9 cellular contexts compared by ENCODE assay signal in genomic region chr19:55648657-55649578, GRCh38. TPM values are rescaled to one million over a fixed set of nuclear protein-coding genes. Genes with fewer than 3 reads are reported as not detected.
DNase-seq lines count a peak whose midpoint lies in the region; ATAC-seq, FAIRE-seq and TF ChIP-seq lines count a peak whose summit lies in the region.
"Had no signal": no experiment of that assay in that cellular context is flagged by ENCODE, and none has a peak within 500 bp of the region (broad histone marks: within the 10 kb centered on the region; RNA-seq: fewer than 3 reads in every experiment).

No MANE protein-coding gene starts in this region.

- no peak for TF ChIP-seq CTCF in RWPE2 (IDR thresholded peaks at IDR 0.05; ENCODE audit: poor library complexity, severe bottlenecking)
- no peak for TF ChIP-seq CTCF in pancreas (IDR thresholded peaks at IDR 0.05)

- H3K9me3 ChIP-seq in RWPE2 (ENCODE audit: severe bottlenecking) (no peaks in the 10 kb centered on the region), esophagus (ENCODE audit: control insufficient read depth in 2 of 2, insufficient read depth in 1 of 2, low read depth in 1 of 2, low read length in 1 of 2) (no peaks in the 10 kb centered on the region), pancreas (no peaks in the 10 kb centered on the region)

- no peak for ATAC-seq in RWPE2 (ENCODE audit: low read depth)
- ATAC-seq in pancreas: no peak
- no peak for ATAC-seq in GM18498 (IDR thresholded peaks at IDR 0.05; ENCODE audit: unreplicated experiment)
- ATAC-seq in HG02885 (IDR thresholded peaks at IDR 0.05; ENCODE audit: poor library complexity, unreplicated experiment): no peak
- ATAC-seq in GM21619 (IDR thresholded peaks at IDR 0.05; ENCODE audit: unreplicated experiment): no peak
- no peak for ATAC-seq in GM21528 (IDR thresholded peaks at IDR 0.05; ENCODE audit: low FRiP score, unreplicated experiment)

- H3K4me1 ChIP-seq in RWPE2 (ENCODE audit: insufficient read depth, poor library complexity, severe bottlenecking): no peaks in the 10 kb centered on the region
- H3K4me1 ChIP-seq in esophagus (ENCODE audit: control insufficient read depth in 2 of 2, insufficient read depth in 2 of 2, low read length in 1 of 2): peaks cover 2 to 25% of the 10 kb centered on the region in 2 donors
- peaks cover 3 to 12% (median 6%) of the 10 kb centered on the region in 3 donors for H3K4me1 ChIP-seq in pancreas

- FAIRE-seq in pancreas (lab: Jason Lieb, UNC): no peak

- intact Hi-C loops in pancreas (cut with DNase I): no loop called here

- H3K4me3 ChIP-seq in RWPE2 (ENCODE audit: severe bottlenecking) (peak overlapping the region; percentile 76), esophagus (ENCODE audit: low read depth in 1 of 2, low read length in 2 of 2) (peak overlapping the region; percentile 64 to 71), pancreas (peak overlapping the region; percentile 81 to 93 (median 90))

- H3K36me3 ChIP-seq in RWPE2 (ENCODE audit: low read depth) (peaks cover 17% of the 10 kb centered on the region), esophagus (ENCODE audit: control insufficient read depth in 2 of 2, insufficient read depth in 2 of 2, low read length in 1 of 2) (peaks cover 0 to 11% of the 10 kb centered on the region in 2 donors), pancreas (no peaks in the 10 kb centered on the region)

- H3K27ac ChIP-seq in RWPE2 (ENCODE audit: poor library complexity, severe bottlenecking) (peak overlapping the region; percentile 66), esophagus (ENCODE audit: low read depth in 2 of 2, low read length in 1 of 2) (peak overlapping the region; percentile 75 to 79), pancreas (peak overlapping the region; percentile 46 to 68 (median 62))

- H3K27me3 ChIP-seq in RWPE2 (ENCODE audit: insufficient read depth, poor library complexity, severe bottlenecking): no peaks in the 10 kb centered on the region
- H3K27me3 ChIP-seq in esophagus (ENCODE audit: control insufficient read depth in 1 of 2, insufficient read depth in 2 of 2, low read length in 2 of 2): no peaks in the 10 kb centered on the region
- no peaks in the 10 kb centered on the region for H3K27me3 ChIP-seq in pancreas

- DNase-seq in COLO668 (lab: John Stamatoyannopoulos, UW; ENCODE audit: unreplicated experiment) (peak; percentile 37), RWPE2 (ENCODE audit: low spot score) (no peak), pancreas (peak in 2 of 6 donors; percentile 50 to 75)
- DNase-seq: stimulated activated CD4-positive, alpha-beta T cell treated with anti-CD3 and anti-CD28 coated beads, Interleukin-2, amount 100 ng/mL, for 48 hours had no signal

- 40 to 55% methylated on average over 33 to 34 of the region's 34 CpGs for WGBS in esophagus, 2 donors
- 51 to 57% methylated on average over 34 of the region's 34 CpGs for WGBS in pancreas, 2 donors

RNA-seq across cellular contexts. Expression of gene CCDC106, which starts 0.9 kb away (rescaled TPM):
- 1 to 10 TPM; 5.6 to 9.1 TPM for polyA plus RNA-seq in esophagus
- total RNA-seq in pancreas: 1 to 10 TPM; 3.2 to 6.2 (median 5.0) TPM
- polyA plus RNA-seq in pancreas: 10 to 100 TPM; 20.7 to 22.8 TPM

RNA-seq across cellular contexts. Expression of gene ZNF581, which starts 5.5 kb away (rescaled TPM):
- polyA plus RNA-seq in esophagus (10 to 100 TPM; 10.3 to 16.6 TPM), pancreas (10 to 100 TPM; 13.8 to 16.6 TPM)
- 10 to 100 TPM; 12.9 to 23.2 (median 16.9) TPM for total RNA-seq in pancreas

RNA-seq across cellular contexts. Expression of gene U2AF2, which starts 5.9 kb away (rescaled TPM):
- polyA plus RNA-seq in esophagus: 100 to 1,000 TPM; 110 to 120 TPM
- 10 to 100 TPM; 38.4 to 97.0 (median 58.8) TPM for total RNA-seq in pancreas
- 100 to 1,000 TPM in 1 of 2 donors, 10 to 100 TPM in 1; 74.8 to 113 TPM for polyA plus RNA-seq in pancreas

RNA-seq across cellular contexts. Expression of gene ZNF580, which starts 8.1 kb away (rescaled TPM):
- polyA plus RNA-seq in esophagus (10 to 100 TPM; 12.8 to 14.2 TPM), pancreas (10 to 100 TPM; 35.0 to 40.5 TPM)
- 10 to 100 TPM; 12.7 to 24.3 (median 17.6) TPM for total RNA-seq in pancreas

RNA-seq across cellular contexts. Expression of gene ZNF784, which starts 24.6 kb away (rescaled TPM):
- polyA plus RNA-seq in esophagus (1 to 10 TPM; 5.2 to 5.9 TPM), pancreas (10 to 100 TPM; 10.3 to 12.9 TPM)
- 1 to 10 TPM; 3.7 to 5.8 (median 4.6) TPM for total RNA-seq in pancreas
